ENCODE assay signal across 12 cellular contexts in the genomic region with DNA sequence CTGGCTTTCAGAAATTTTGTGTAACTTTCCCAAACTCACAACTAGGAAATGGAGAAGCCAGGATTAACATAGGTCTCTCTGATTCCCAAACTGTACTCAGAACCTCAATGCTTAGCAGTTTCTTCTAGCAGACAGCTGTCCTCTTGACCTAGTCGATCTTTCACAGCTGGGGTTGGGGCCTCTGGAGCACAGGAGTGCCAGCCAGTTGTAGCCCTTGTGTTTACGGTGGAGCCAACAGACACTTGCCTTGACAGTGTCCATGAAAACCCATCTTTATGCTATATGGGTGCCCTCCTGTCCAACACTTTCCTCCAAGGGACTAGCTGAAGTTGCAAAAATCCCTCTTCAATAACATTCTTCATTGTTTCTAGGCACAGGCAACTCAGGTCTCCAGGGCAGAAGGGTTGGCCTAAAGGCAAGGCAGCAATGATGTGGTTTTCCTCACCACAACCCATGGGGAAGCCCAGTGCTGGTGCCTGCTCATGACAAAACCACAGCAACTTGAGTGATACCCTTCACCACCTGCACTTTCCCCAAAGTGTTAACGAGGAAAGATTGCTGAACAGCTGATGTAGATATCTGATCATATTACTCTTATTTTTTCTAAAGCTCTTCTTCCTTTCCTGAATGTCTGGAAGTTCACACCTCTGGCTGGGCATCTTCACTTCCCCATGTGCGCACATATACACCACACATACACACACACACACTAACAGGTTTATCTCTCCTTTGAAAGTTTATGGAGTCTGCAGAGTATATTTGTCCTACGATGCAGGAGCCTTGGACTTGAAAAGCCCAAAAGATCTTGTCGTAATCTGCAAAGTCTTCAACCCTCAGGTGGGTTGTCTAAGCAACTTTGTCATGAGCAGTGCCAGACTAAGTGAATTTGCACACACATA. TPM values are rescaled to one million over a fixed set of nuclear protein-coding genes. Genes with fewer than 3 reads are reported as not detected.
DNase-seq lines count a peak whose midpoint lies in the region; ATAC-seq and TF ChIP-seq lines count a peak whose summit lies in the region.
"Had no signal": no experiment of that assay in that cellular context is flagged by ENCODE, and none has a peak within 500 bp of the region (broad histone marks: within the 10 kb centered on the region; RNA-seq: fewer than 3 reads in every experiment).

No MANE protein-coding gene starts in this region.

- H3K4me3 ChIP-seq in brain microvascular endothelial cell (ENCODE audit: low read depth, low read length) (no peak overlapping the region), heart left ventricle (no peak overlapping the region)
- H3K4me3 ChIP-seq: colonic mucosa, right atrium auricular region had no signal

- H3K27ac Mint-ChIP-seq in activated CD4-positive, alpha-beta memory T cell treated with anti-CD3 and anti-CD28 coated beads, Interleukin-2, amount 10 ng/mL, durations not matched to agents 7 days and 5 days, result no peak overlapping the region

- H3K9me3 Mint-ChIP-seq in activated CD4-positive, alpha-beta memory T cell treated with anti-CD3 and anti-CD28 coated beads, Interleukin-2, amount 10 ng/mL, durations not matched to agents 7 days and 5 days, result no peaks in the 10 kb centered on the region

- H3K27me3 ChIP-seq in brain microvascular endothelial cell (replicated peaks) (peaks cover 2% of the 10 kb centered on the region), heart left ventricle (no peaks in the 10 kb centered on the region)
- H3K27me3 ChIP-seq: colonic mucosa, right atrium auricular region had no signal

- no peak overlapping the region for H3K4me3 Mint-ChIP-seq in activated CD4-positive, alpha-beta memory T cell treated with anti-CD3 and anti-CD28 coated beads, Interleukin-2, amount 10 ng/mL, durations not matched to agents 7 days and 5 days

- CTCF ChIA-PET in activated CD4-positive, alpha-beta memory T cell treated with anti-CD3 and anti-CD28 coated beads, Interleukin-2, amount 10 ng/mL, durations not matched to agents 7 days and 5 days (lab: Charles Lee), result no interaction called here

- H3K9me3 ChIP-seq in heart left ventricle, result no peaks in the 10 kb centered on the region
- H3K9me3 ChIP-seq: colonic mucosa, right atrium auricular region had no signal

- TF ChIP-seq POLR2A in heart left ventricle (IDR thresholded peaks at IDR 0.05), result no peak

- peaks cover 12% of the 10 kb centered on the region for H3K4me1 Mint-ChIP-seq in activated CD4-positive, alpha-beta memory T cell treated with anti-CD3 and anti-CD28 coated beads, Interleukin-2, amount 10 ng/mL, durations not matched to agents 7 days and 5 days

- H3K4me1 ChIP-seq in heart left ventricle, result peaks cover 0 to 9% (median 0%) of the 10 kb centered on the region in 12 donors
- H3K4me1 ChIP-seq: colonic mucosa had no signal

- H3K27me3 Mint-ChIP-seq in activated CD4-positive, alpha-beta memory T cell treated with anti-CD3 and anti-CD28 coated beads, Interleukin-2, amount 10 ng/mL, durations not matched to agents 7 days and 5 days, result peaks cover 54% of the 10 kb centered on the region

- POLR2A ChIA-PET in activated CD4-positive, alpha-beta memory T cell treated with anti-CD3 and anti-CD28 coated beads, Interleukin-2, amount 10 ng/mL, durations not matched to agents 7 days and 5 days (lab: Charles Lee), result interaction anchor here (1.8 kb wide), 1 partner anchor 77 kb away, joined by 5 read pairs; the partner anchor contains the start of gene EIF4A2

- DNase-seq in activated CD4-positive, alpha-beta memory T cell treated with anti-CD3 and anti-CD28 coated beads, Interleukin-2, amount 10 ng/mL, durations not matched to agents 7 days and 5 days, result peak; percentile 62
- DNase-seq in stimulated activated CD4-positive, alpha-beta T cell treated with anti-CD3 and anti-CD28 coated beads, Interleukin-4, amount 100 ng/mL, for 1 hour, result peak; percentile 4
- DNase-seq in brain microvascular endothelial cell (no peak), left cardiac atrium (no peak), omental fat pad (ENCODE audit: low spot score) (no peak), heart left ventricle (no peak)
- DNase-seq: colonic mucosa, NCI-H526 treated with DMSO at 0.1 percent for 48 hours, trophoblast cell had no signal

- TF ChIP-seq CTCF in brain microvascular endothelial cell (IDR thresholded peaks at IDR 0.05; ENCODE audit: low read depth, low read length, missing control alignments), result no peak
- no peak for TF ChIP-seq CTCF in omental fat pad (IDR thresholded peaks at IDR 0.05)
- TF ChIP-seq CTCF in heart left ventricle (IDR thresholded peaks at IDR 0.05), result no peak

- in situ Hi-C loops in brain microvascular endothelial cell (cut with HindIII; ENCODE audit: low pct_ligation_motif_present, low sequenced_read_pairs), result no loop called here

- H3K36me3 ChIP-seq in brain microvascular endothelial cell (replicated peaks), result no peaks in the 10 kb centered on the region
- H3K36me3 ChIP-seq in heart left ventricle, result no peaks in the 10 kb centered on the region
- H3K36me3 ChIP-seq: colonic mucosa, right atrium auricular region had no signal

- WGBS in heart left ventricle, 4 donors, result 80 to 84% (median 81%) methylated on average over 6 of the region's 6 CpGs

- H3K27ac ChIP-seq in brain microvascular endothelial cell (no peak overlapping the region), heart left ventricle (no peak overlapping the region)
- H3K27ac ChIP-seq: colonic mucosa, right atrium auricular region had no signal

- ATAC-seq in GM18907 (IDR thresholded peaks at IDR 0.05; ENCODE audit: unreplicated experiment) (peak; percentile 86), HG02981 (IDR thresholded peaks at IDR 0.05; ENCODE audit: unreplicated experiment) (peak; percentile 70), left cardiac atrium (no peak), omental fat pad (ENCODE audit: low FRiP score) (no peak), heart left ventricle (no peak)

- intact Hi-C loops in left cardiac atrium (cut with DNase I) (loop anchor here in 1 of 2 donors (10.0 kb wide), 1 partner anchor 49 kb away; no protein-coding TSS in a partner anchor), heart left ventricle (cut with DNase I) (no loop called here)

- H3K36me3 Mint-ChIP-seq in activated CD4-positive, alpha-beta memory T cell treated with anti-CD3 and anti-CD28 coated beads, Interleukin-2, amount 10 ng/mL, durations not matched to agents 7 days and 5 days (ENCODE audit: low read depth), result no peaks in the 10 kb centered on the region

RNA-seq across cellular contexts. Expression of gene KNG1, which starts 11.0 kb away (rescaled TPM):
- total RNA-seq in activated CD4-positive, alpha-beta memory T cell treated with anti-CD3 and anti-CD28 coated beads, Interleukin-2, amount 10 ng/mL, durations not matched to agents 7 days and 5 days, result not detected
- total RNA-seq in left cardiac atrium (under 1 TPM; 0.21 to 0.24 TPM), omental fat pad (under 1 TPM in 1 of 4 donors, not detected in 3; 0.09 TPM), heart left ventricle (1 to 10 TPM in 1 of 9 donors, under 1 TPM in 4, not detected in 4; 0.17 to 1.0 (median 0.24) TPM)
- polyA plus RNA-seq in heart left ventricle, result under 1 TPM in 1 of 2 donors, not detected in 1; 0.11 TPM

RNA-seq across cellular contexts. Expression of gene HRG, which starts 40.3 kb away (rescaled TPM):
- total RNA-seq in activated CD4-positive, alpha-beta memory T cell treated with anti-CD3 and anti-CD28 coated beads, Interleukin-2, amount 10 ng/mL, durations not matched to agents 7 days and 5 days, result not detected
- total RNA-seq in left cardiac atrium, result under 1 TPM in 1 of 2 donors, not detected in 1; 0.16 TPM
- total RNA-seq in omental fat pad, result not detected
- not detected for total RNA-seq in heart left ventricle
- polyA plus RNA-seq in heart left ventricle, result under 1 TPM in 1 of 2 donors, not detected in 1; 0.04 TPM
- total RNA-seq: right atrium auricular region had no signal

Comparison
In these comparisons a context has a peak if more than half of its experiments do, and no peak if none do; other contexts are left out.
1. ATAC-seq: peak in GM18907 (single experiment) and HG02981 (single experiment); none in left cardiac atrium (0 of 2), omental fat pad (single experiment) and heart left ventricle (0 of 4).
2. DNase-seq: peak in activated CD4-positive, alpha-beta memory T cell treated with anti-CD3 and anti-CD28 coated beads, Interleukin-2, amount 10 ng/mL, durations not matched to agents 7 days and 5 days (single experiment) and stimulated activated CD4-positive, alpha-beta T cell treated with anti-CD3 and anti-CD28 coated beads, Interleukin-4, amount 100 ng/mL, for 1 hour (single experiment); none in brain microvascular endothelial cell (single experiment), left cardiac atrium (single experiment), omental fat pad (single experiment) and heart left ventricle (0 of 5).